Comparison of ENCODE assay signal across 8 cellular contexts in the genomic region with DNA sequence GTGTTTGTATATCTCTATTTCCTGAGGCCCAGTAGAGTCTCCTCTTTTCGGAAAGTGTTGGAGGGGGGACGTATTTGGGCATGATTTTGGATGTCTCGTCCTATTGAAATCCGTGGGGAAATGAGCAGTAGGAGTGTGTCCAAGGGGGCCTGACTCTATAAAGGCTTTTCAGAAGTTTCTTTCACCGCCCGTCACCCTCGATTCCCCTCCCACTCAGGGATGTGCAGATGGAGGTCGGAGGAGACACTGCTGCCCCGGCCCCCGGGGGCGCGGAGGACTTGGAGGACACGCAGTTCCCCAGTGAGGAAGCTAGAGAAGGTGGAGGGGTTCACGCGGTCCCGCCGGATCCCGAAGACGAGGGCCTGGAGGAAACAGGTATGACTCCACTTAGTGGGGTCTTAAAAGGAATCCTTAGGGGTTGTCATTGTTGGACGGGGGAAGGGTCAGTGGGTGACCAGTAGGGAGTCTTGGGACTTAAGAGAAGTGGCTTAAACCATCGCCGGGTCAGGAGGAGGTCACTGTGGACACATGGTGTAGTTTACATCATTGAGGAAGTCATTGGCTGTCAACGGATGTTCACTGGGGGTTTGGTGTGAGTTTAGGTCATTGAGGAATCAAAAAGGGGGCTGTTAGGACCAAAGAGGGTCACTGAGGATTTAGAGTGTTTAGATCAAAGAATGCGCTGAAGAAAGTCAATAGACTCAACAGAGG. TPM values are rescaled to one million over a fixed set of nuclear protein-coding genes. Genes with fewer than 3 reads are reported as not detected.
DNase-seq lines count a peak whose midpoint lies in the region; ATAC-seq, FAIRE-seq and TF ChIP-seq lines count a peak whose summit lies in the region.

No MANE protein-coding gene starts in this region.

- TF ChIP-seq POLR2A in GM12891 (IDR thresholded peaks at IDR 0.05; ENCODE audit: low read depth, low read length) = no peak

- H3K4me2 ChIP-seq in fibroblast of lung (ENCODE audit: extremely low read depth, insufficient read depth, low read length) = peak overlapping the region; percentile 95

- H3K4me3 ChIP-seq in fibroblast of lung (replicated peaks in 1 of 4; ENCODE audit: control extremely low read depth in 1 of 4, insufficient read depth in 1 of 4, low read depth in 3 of 4, low read length in 4 of 4) (peak overlapping the region; percentile 58 to 98 (median 82)), neutrophil (ENCODE audit: low read depth in 1 of 2, low read length in 1 of 2) (peak overlapping the region; percentile 82 to 96)

- no peaks in the 10 kb centered on the region for H4K20me1 ChIP-seq in fibroblast of lung (ENCODE audit: control insufficient read depth, extremely low read depth, insufficient read depth, low read length)

- H3K36me3 ChIP-seq in fibroblast of lung (ENCODE audit: control insufficient read depth, insufficient read depth, low read length) = peaks cover 11% of the 10 kb centered on the region
- peaks cover 43% of the 10 kb centered on the region for H3K36me3 ChIP-seq in neutrophil

- H3K79me2 ChIP-seq in fibroblast of lung (ENCODE audit: control insufficient read depth, insufficient read depth, low read length) = peaks cover 20% of the 10 kb centered on the region

- H2AFZ ChIP-seq in fibroblast of lung (ENCODE audit: low read length) = peak overlapping the region; percentile 75

- H3K27me3 ChIP-seq in fibroblast of lung (ENCODE audit: control insufficient read depth, insufficient read depth, low read length) (no peaks in the 10 kb centered on the region), neutrophil (peaks cover 16% of the 10 kb centered on the region)

- no peak for DNase-seq in GM12891 (ENCODE audit: insufficient read length, low spot score)
- DNase-seq in activated CD4-positive, alpha-beta T cell treated with anti-CD3 and anti-CD28 coated beads, Interleukin-2, amount 50 U/mL, for 48 hours = peak; percentile 20 to 40
- DNase-seq in fibroblast of lung (ENCODE audit: low read depth in 2 of 2) = peak in 1 of 2 donors; percentile 20
- no peak for DNase-seq in Kasumi-1 (lab: John Stamatoyannopoulos, UW)
- DNase-seq in cerebellum (ENCODE audit: low spot score) = no peak

- H3K9ac ChIP-seq in fibroblast of lung (ENCODE audit: insufficient read depth, low read length) = peak overlapping the region; percentile 86

- peaks cover 3% of the 10 kb centered on the region for H3K4me1 ChIP-seq in fibroblast of lung (ENCODE audit: control insufficient read depth, extremely low read depth, insufficient read depth, low read length)
- H3K4me1 ChIP-seq in neutrophil (ENCODE audit: control insufficient read depth in 1 of 2, insufficient read depth in 1 of 2, low read depth in 1 of 2, low read length in 1 of 2) = peaks cover 21 to 23% of the 10 kb centered on the region in 2 experiments

- TF ChIP-seq CTCF in fibroblast of lung (conservative IDR thresholded peaks at IDR 0.05 in 1 of 2, IDR thresholded peaks at IDR 0.05 in 1 of 2; ENCODE audit: low read depth in 1 of 2, low read length in 2 of 2) = no peak
- no peak for TF ChIP-seq CTCF in neutrophil (IDR thresholded peaks at IDR 0.05)

- peak; percentile 2 for ATAC-seq in HG03354 (IDR thresholded peaks at IDR 0.05; ENCODE audit: poor library complexity, severe bottlenecking, unreplicated experiment)
- no peak for ATAC-seq in GM18873 (IDR thresholded peaks at IDR 0.05; ENCODE audit: low FRiP score, unreplicated experiment)

- H3K27ac ChIP-seq in fibroblast of lung (ENCODE audit: insufficient read depth, low read length) (peak overlapping the region; percentile 94), neutrophil (peak overlapping the region; percentile 97)

- H3K9me3 ChIP-seq in fibroblast of lung (ENCODE audit: control insufficient read depth, insufficient read depth, low read depth, low read length) (no peaks in the 10 kb centered on the region), neutrophil (no peaks in the 10 kb centered on the region)

- peak; percentile 75 for FAIRE-seq in GM12891 (lab: Jason Lieb, UNC)

TF ChIP-seq in GM12891, 5 proteins besides CTCF, POLR2A, EP300 and RAD21:
- TF ChIP-seq SPI1 (IDR thresholded peaks at IDR 0.05; ENCODE audit: low read depth, low read length) (peak; percentile 45; the same call in 1 of the 2 replicates), TAF1 (IDR thresholded peaks at IDR 0.05; ENCODE audit: low read depth, low read length) (no peak)

RNA-seq across cellular contexts. Expression of a gene that starts 0.4 kb away (rescaled TPM):
- polyA plus RNA-seq in GM12891 (2012; ENCODE audit: low read depth, missing spikeins) = 22.4 TPM
- total RNA-seq in fibroblast of lung (5.9 and 7.3 TPM in 2 replicates), cerebellum (10.3 TPM)
- 12.7 and 16.0 TPM in 2 replicates for polyA plus RNA-seq in fibroblast of lung
- polyA plus RNA-seq in fibroblast of lung (2012) = 16.8 and 22.0 TPM in 2 replicates
- polyA minus RNA-seq in fibroblast of lung (ENCODE audit: low replicate concordance) = 53.2 and 81.5 TPM in 2 replicates

RNA-seq across cellular contexts. Expression of a gene that starts 7.8 kb away (rescaled TPM):
- polyA plus RNA-seq in GM12891 (2012; ENCODE audit: low read depth, missing spikeins) = 6.0 TPM
- 0.26 and 0.33 TPM in 2 replicates for total RNA-seq in fibroblast of lung
- polyA plus RNA-seq in fibroblast of lung = 0.09 TPM in 1 of 2 replicates, not detected in the other
- 0.27 and 0.46 TPM in 2 replicates for polyA plus RNA-seq in fibroblast of lung (2012)
- polyA minus RNA-seq in fibroblast of lung (ENCODE audit: low replicate concordance) = not detected in 2 replicates
- 0.73 TPM for total RNA-seq in cerebellum

Comparison
In these comparisons a context has a peak if more than half of its experiments do, and no peak if none do; other contexts are left out.
1. DNase-seq: peak in activated CD4-positive, alpha-beta T cell treated with anti-CD3 and anti-CD28 coated beads, Interleukin-2, amount 50 U/mL, for 48 hours (2 of 2); none in GM12891 (single experiment), Kasumi-1 (0 of 2) and cerebellum (single experiment).